Comparison of ENCODE assay signal across 23 cellular contexts in genomic region chr4:76489799-76490176, GRCh38. TPM values are rescaled to one million over a fixed set of nuclear protein-coding genes. Genes with fewer than 3 reads are reported as not detected.
DNase-seq lines count a peak whose midpoint lies in the region; ATAC-seq, FAIRE-seq and TF ChIP-seq lines count a peak whose summit lies in the region.
"Had no signal": no experiment of that assay in that cellular context is flagged by ENCODE, and none has a peak within 500 bp of the region (broad histone marks: within the 10 kb centered on the region; RNA-seq: fewer than 3 reads in every experiment).

No MANE protein-coding gene starts in this region.

- H3K27ac ChIP-seq in pancreas: no peak overlapping the region
- H3K27ac ChIP-seq: 22Rv1, SK-N-MC had no signal

- no peaks in the 10 kb centered on the region for H3K36me3 ChIP-seq in Loucy (ENCODE audit: insufficient read depth, low read length)
- no peaks in the 10 kb centered on the region for H3K36me3 ChIP-seq in pancreas

- no peak overlapping the region for H3K4me3 Mint-ChIP-seq in activated CD4-positive, alpha-beta T cell treated with anti-CD3 and anti-CD28 coated beads for 36 hours
- no peak overlapping the region for H3K4me3 Mint-ChIP-seq in activated CD4-positive, alpha-beta T cell treated with anti-CD3 and anti-CD28 coated beads, Interleukin-2, amount 10 ng/mL, durations not matched to agents 7 days and 5 days
- no peak overlapping the region for H3K4me3 Mint-ChIP-seq in brain
- H3K4me3 Mint-ChIP-seq in neural crest cell: no peak overlapping the region
- H3K4me3 Mint-ChIP-seq: CD14-positive monocyte had no signal

- H3K9me3 Mint-ChIP-seq in activated CD4-positive, alpha-beta T cell treated with anti-CD3 and anti-CD28 coated beads for 36 hours (ENCODE audit: low read depth): no peaks in the 10 kb centered on the region
- no peaks in the 10 kb centered on the region for H3K9me3 Mint-ChIP-seq in activated CD4-positive, alpha-beta T cell treated with anti-CD3 and anti-CD28 coated beads, Interleukin-2, amount 10 ng/mL, durations not matched to agents 7 days and 5 days
- H3K9me3 Mint-ChIP-seq in brain (peaks cover 2 to 11% (median 8%) of the 10 kb centered on the region in 5 experiments), neural crest cell (peaks cover 10% of the 10 kb centered on the region)

- CTCF ChIA-PET in activated CD4-positive, alpha-beta T cell treated with anti-CD3 and anti-CD28 coated beads for 36 hours (lab: Charles Lee): interaction anchor here (0.6 to 1.6 kb wide), 3 partner anchors 15 to 311 kb away, joined by 3 to 4 read pairs (median 3); no protein-coding TSS in a partner anchor
- CTCF ChIA-PET in activated CD4-positive, alpha-beta T cell treated with anti-CD3 and anti-CD28 coated beads, Interleukin-2, amount 10 ng/mL, durations not matched to agents 7 days and 5 days (lab: Charles Lee): no interaction called here

- WGBS in pancreas, 2 donors: 88 to 91% methylated on average over 5 of the region's 5 CpGs

- H3K27me3 Mint-ChIP-seq in activated CD4-positive, alpha-beta T cell treated with anti-CD3 and anti-CD28 coated beads for 36 hours: peaks cover 2% of the 10 kb centered on the region
- peaks cover 3% of the 10 kb centered on the region for H3K27me3 Mint-ChIP-seq in activated CD4-positive, alpha-beta T cell treated with anti-CD3 and anti-CD28 coated beads, Interleukin-2, amount 10 ng/mL, durations not matched to agents 7 days and 5 days
- no peaks in the 10 kb centered on the region for H3K27me3 Mint-ChIP-seq in brain
- H3K27me3 Mint-ChIP-seq in neural crest cell (ENCODE audit: low read depth): no peaks in the 10 kb centered on the region

- no peak for FAIRE-seq in pancreas (lab: Jason Lieb, UNC)
- FAIRE-seq: G401.6, GM12892, H1 had no signal

- intact Hi-C loops in activated CD4-positive, alpha-beta T cell treated with anti-CD3 and anti-CD28 coated beads for 36 hours (cut with DNase I, micrococcal nuclease): no loop called here
- intact Hi-C loops in pancreas (cut with DNase I): loop anchor here in 1 of 3 donors (10.0 kb wide), 1 partner anchor 315 kb away; no protein-coding TSS in a partner anchor

- no peaks in the 10 kb centered on the region for H3K79me2 ChIP-seq in Loucy (ENCODE audit: insufficient read depth, low read length)

- H3K9me2 ChIP-seq in Loucy (replicated peaks; ENCODE audit: low read depth, low read length): no peaks in the 10 kb centered on the region

- H3K9me3 ChIP-seq in Loucy (ENCODE audit: insufficient read depth, low read depth, low read length) (no peaks in the 10 kb centered on the region), pancreas (no peaks in the 10 kb centered on the region)

- peaks cover 15% of the 10 kb centered on the region; the same call in 1 of the 2 replicates for H3F3A ChIP-seq in Loucy (ENCODE audit: low read depth)

- H3K36me3 Mint-ChIP-seq in activated CD4-positive, alpha-beta T cell treated with anti-CD3 and anti-CD28 coated beads for 36 hours (ENCODE audit: low read depth): no peaks in the 10 kb centered on the region
- H3K36me3 Mint-ChIP-seq in activated CD4-positive, alpha-beta T cell treated with anti-CD3 and anti-CD28 coated beads, Interleukin-2, amount 10 ng/mL, durations not matched to agents 7 days and 5 days (ENCODE audit: low read depth): no peaks in the 10 kb centered on the region
- H3K36me3 Mint-ChIP-seq in brain (peaks cover 4% of the 10 kb centered on the region), neural crest cell (ENCODE audit: low read depth) (peaks cover 11% of the 10 kb centered on the region)
- H3K36me3 Mint-ChIP-seq: CD14-positive monocyte had no signal

- H3K4me3 ChIP-seq in Loucy (ENCODE audit: low read length, poor library complexity, severe bottlenecking): peak overlapping the region; percentile 41
- H3K4me3 ChIP-seq in pancreas: no peak overlapping the region
- H3K4me3 ChIP-seq: SK-N-MC had no signal

- TF ChIP-seq CTCF in Loucy (conservative IDR thresholded peaks at IDR 0.05; ENCODE audit: low read length) (no peak), brain (conservative IDR thresholded peaks at IDR 0.05) (no peak), neural crest cell (conservative IDR thresholded peaks at IDR 0.05) (no peak), pancreas (IDR thresholded peaks at IDR 0.05) (no peak)

- H2AFZ ChIP-seq in Loucy (ENCODE audit: low read length): peak overlapping the region; percentile 69

- POLR2A ChIA-PET in activated CD4-positive, alpha-beta T cell treated with anti-CD3 and anti-CD28 coated beads for 36 hours (lab: Charles Lee): no interaction called here
- POLR2A ChIA-PET in activated CD4-positive, alpha-beta T cell treated with anti-CD3 and anti-CD28 coated beads, Interleukin-2, amount 10 ng/mL, durations not matched to agents 7 days and 5 days (lab: Charles Lee): no interaction called here

- no peak for ATAC-seq in activated CD4-positive, alpha-beta T cell treated with anti-CD3 and anti-CD28 coated beads for 36 hours
- ATAC-seq in pancreas: no peak
- ATAC-seq: HCT116, PC-3 had no signal

- no peak overlapping the region for H3K27ac Mint-ChIP-seq in activated CD4-positive, alpha-beta T cell treated with anti-CD3 and anti-CD28 coated beads for 36 hours
- H3K27ac Mint-ChIP-seq in activated CD4-positive, alpha-beta T cell treated with anti-CD3 and anti-CD28 coated beads, Interleukin-2, amount 10 ng/mL, durations not matched to agents 7 days and 5 days: no peak overlapping the region
- H3K27ac Mint-ChIP-seq in brain: peak overlapping the region in 3 of 5 experiments; percentile 35 to 87 (median 49)
- peak overlapping the region; percentile 73 for H3K27ac Mint-ChIP-seq in neural crest cell (ENCODE audit: unreplicated experiment)

- H3K27me3 ChIP-seq in Loucy (ENCODE audit: insufficient read depth, low read length, poor library complexity, severe bottlenecking) (no peaks in the 10 kb centered on the region), pancreas (no peaks in the 10 kb centered on the region)

- peak overlapping the region; percentile 41 for H3K9ac ChIP-seq in Loucy (ENCODE audit: low read depth, low read length, poor library complexity, severe bottlenecking)

- H3K4me2 ChIP-seq in Loucy (ENCODE audit: low read depth, low read length, poor library complexity, severe bottlenecking): peak overlapping the region; percentile 57

- H4K20me1 ChIP-seq in Loucy (ENCODE audit: insufficient read depth, low read length, poor library complexity, severe bottlenecking): no peaks in the 10 kb centered on the region

- peaks cover 32% of the 10 kb centered on the region for H3K4me1 ChIP-seq in Loucy (ENCODE audit: insufficient read depth, low read length, poor library complexity, severe bottlenecking)
- peaks cover 13 to 21% (median 15%) of the 10 kb centered on the region in 3 donors for H3K4me1 ChIP-seq in pancreas

- DNase-seq in activated CD4-positive, alpha-beta T cell treated with anti-CD3 and anti-CD28 coated beads for 36 hours: peak; percentile 12
- DNase-seq in activated CD4-positive, alpha-beta T cell treated with anti-CD3 and anti-CD28 coated beads, Interleukin-2, amount 10 ng/mL, durations not matched to agents 7 days and 5 days: no peak
- DNase-seq in neural crest cell (ENCODE audit: low read depth, low spot score) (no peak), Ammon's horn (ENCODE audit: low spot score) (no peak), pancreas (no peak)
- DNase-seq in stimulated activated CD4-positive, alpha-beta T cell treated with anti-CD3 and anti-CD28 coated beads, Interleukin-2, amount 100 ng/mL, for 48 hours: no peak
- DNase-seq: NCI-H1092 treated with DMSO at 0.1 percent for 48 hours, NCI-H146, NCI-H2029 treated with DMSO at 0.1 percent for 48 hours, NCI-H2171 treated with DMSO at 0.1 percent for 48 hours, NCI-H526, PC-3, RPMI8226, SHP77 had no signal

- H3K4me1 Mint-ChIP-seq in activated CD4-positive, alpha-beta T cell treated with anti-CD3 and anti-CD28 coated beads for 36 hours: peaks cover 3% of the 10 kb centered on the region
- H3K4me1 Mint-ChIP-seq in activated CD4-positive, alpha-beta T cell treated with anti-CD3 and anti-CD28 coated beads, Interleukin-2, amount 10 ng/mL, durations not matched to agents 7 days and 5 days: no peaks in the 10 kb centered on the region
- H3K4me1 Mint-ChIP-seq in brain: peaks cover 59% of the 10 kb centered on the region
- H3K4me1 Mint-ChIP-seq in neural crest cell: peaks cover 79% of the 10 kb centered on the region
- H3K4me1 Mint-ChIP-seq: CD14-positive monocyte had no signal

RNA-seq across cellular contexts. Expression of gene SHROOM3, which starts 54.8 kb away (rescaled TPM):
- under 1 TPM in 1 of 2 experiments, not detected in 1; 0.04 TPM for total RNA-seq in activated CD4-positive, alpha-beta T cell treated with anti-CD3 and anti-CD28 coated beads for 36 hours
- not detected for total RNA-seq in activated CD4-positive, alpha-beta T cell treated with anti-CD3 and anti-CD28 coated beads, Interleukin-2, amount 10 ng/mL, durations not matched to agents 7 days and 5 days
- polyA plus RNA-seq in brain (ENCODE audit: insufficient read depth, low read depth, low replicate concordance) (30.9 TPM), pancreas (1 to 10 TPM; 6.2 to 8.7 TPM)
- total RNA-seq in neural crest cell (36.4 and 40.1 TPM in 2 replicates), pancreas (10 to 100 TPM; 11.7 to 43.5 (median 21.3) TPM)
- polyA plus RNA-seq: CD14-positive monocyte had no signal

Comparison
In these comparisons a context has a peak if more than half of its experiments do, and no peak if none do; other contexts are left out.
1. H3K27ac Mint-ChIP-seq: peak in brain (3 of 5) and neural crest cell (single experiment); none in activated CD4-positive, alpha-beta T cell treated with anti-CD3 and anti-CD28 coated beads for 36 hours (single experiment) and activated CD4-positive, alpha-beta T cell treated with anti-CD3 and anti-CD28 coated beads, Interleukin-2, amount 10 ng/mL, durations not matched to agents 7 days and 5 days (single experiment).
2. RNA of gene SHROOM3, which starts 54.8 kb away (total RNA-seq): 36.4 to 40.1 TPM in neural crest cell and 11.7 to 43.5 TPM in pancreas; 0.04 TPM in activated CD4-positive, alpha-beta T cell treated with anti-CD3 and anti-CD28 coated beads for 36 hours and not detected in activated CD4-positive, alpha-beta T cell treated with anti-CD3 and anti-CD28 coated beads, Interleukin-2, amount 10 ng/mL, durations not matched to agents 7 days and 5 days; every median in the first group is over 10 times any median in the second.